Comparison of ENCODE assay signal across 17 cellular contexts in the genomic region with DNA sequence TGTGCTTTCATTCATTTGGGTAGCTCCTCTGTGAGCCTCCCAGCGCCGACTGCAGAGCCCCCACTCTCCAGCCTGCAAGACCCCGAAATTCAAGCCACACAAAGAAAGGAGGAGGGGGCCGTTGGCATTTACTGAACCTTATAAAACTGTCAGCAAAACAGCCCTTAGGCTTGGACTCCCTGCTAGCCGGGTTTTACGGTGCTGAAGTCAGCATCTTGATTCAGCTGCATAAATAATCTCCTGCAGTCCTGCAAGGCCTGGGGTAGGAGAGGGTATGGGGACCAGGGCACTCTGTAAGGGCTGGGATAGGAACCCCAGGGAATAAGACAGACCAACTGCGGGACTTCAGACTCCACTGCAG.
A peak's percentile ranks its signal among the peaks of the same experiment; 100 is the strongest.
DNase-seq lines count a peak whose midpoint lies in the region; ATAC-seq lines count a peak whose summit lies in the region.
"Had no signal": no experiment of that assay in that cellular context is flagged by ENCODE, and none has a peak within 500 bp of the region (broad histone marks: within the 10 kb centered on the region; RNA-seq: fewer than 3 reads in every experiment).

No MANE protein-coding gene starts in this region.

- H3K9me3 ChIP-seq in iPS-20b (ENCODE audit: insufficient read depth, low read depth, low read length) (no peaks in the 10 kb centered on the region), skeletal muscle satellite cell (replicated peaks; ENCODE audit: low read length) (no peaks in the 10 kb centered on the region)
- H3K9me3 ChIP-seq: transverse colon had no signal

- no peaks in the 10 kb centered on the region for H3K36me3 ChIP-seq in iPS-20b (ENCODE audit: insufficient read depth, low read depth, low read length)
- no peaks in the 10 kb centered on the region for H3K36me3 ChIP-seq in skeletal muscle satellite cell (ENCODE audit: insufficient read depth, low read length)
- H3K36me3 ChIP-seq: transverse colon had no signal

- H3K27ac ChIP-seq in iPS-20b (ENCODE audit: low read length), result no peak overlapping the region
- H3K27ac ChIP-seq: transverse colon had no signal

- peaks cover 41% of the 10 kb centered on the region for H3K4me1 ChIP-seq in iPS-20b (ENCODE audit: insufficient read depth, low read length)
- H3K4me1 ChIP-seq in skeletal muscle satellite cell (ENCODE audit: control insufficient read depth, insufficient read depth, low read length), result peaks cover 25% of the 10 kb centered on the region

- peaks cover 32% of the 10 kb centered on the region for H3K27me3 Mint-ChIP-seq in activated CD4-positive, alpha-beta memory T cell treated with anti-CD3 and anti-CD28 coated beads, Interleukin-2, amount 10 ng/mL, durations not matched to agents 7 days and 5 days
- peaks cover 25% of the 10 kb centered on the region for H3K27me3 Mint-ChIP-seq in activated CD4-positive, alpha-beta memory T cell treated with anti-CD3 and anti-CD28 coated beads for 36 hours

- peak overlapping the region; percentile 30; the same call in 1 of the 2 replicates for H3K9ac ChIP-seq in iPS-20b (ENCODE audit: low read depth, low read length)
- no peak overlapping the region for H3K9ac ChIP-seq in skeletal muscle satellite cell (ENCODE audit: low read depth, low read length)

- no peak for DNase-seq in activated CD4-positive, alpha-beta memory T cell treated with anti-CD3 and anti-CD28 coated beads, Interleukin-2, amount 10 ng/mL, durations not matched to agents 7 days and 5 days
- no peak for DNase-seq in activated CD4-positive, alpha-beta memory T cell treated with anti-CD3 and anti-CD28 coated beads for 36 hours
- peak; percentile 45 for DNase-seq in astrocyte of the hippocampus (ENCODE audit: low read depth, low spot score)
- DNase-seq in NCI-H1436 (lab: John Stamatoyannopoulos, UW), result no peak
- DNase-seq in GM19238 (ENCODE audit: insufficient read length, low spot score), result no peak
- DNase-seq: DMS153; effector CD8-positive, alpha-beta T cell; hippocampal formation; NCI-H2081; small intestine; T-helper 9 cell; transverse colon had no signal

- peak overlapping the region; percentile 73 for H3K4me2 ChIP-seq in skeletal muscle satellite cell (ENCODE audit: low read length)

- POLR2A ChIA-PET in activated CD4-positive, alpha-beta memory T cell treated with anti-CD3 and anti-CD28 coated beads, Interleukin-2, amount 10 ng/mL, durations not matched to agents 7 days and 5 days (lab: Charles Lee), result no interaction called here
- POLR2A ChIA-PET in activated CD4-positive, alpha-beta memory T cell treated with anti-CD3 and anti-CD28 coated beads for 36 hours (lab: Charles Lee), result no interaction called here

- no peaks in the 10 kb centered on the region for H3K36me3 Mint-ChIP-seq in activated CD4-positive, alpha-beta memory T cell treated with anti-CD3 and anti-CD28 coated beads, Interleukin-2, amount 10 ng/mL, durations not matched to agents 7 days and 5 days (ENCODE audit: low read depth)
- H3K36me3 Mint-ChIP-seq in activated CD4-positive, alpha-beta memory T cell treated with anti-CD3 and anti-CD28 coated beads for 36 hours, result no peaks in the 10 kb centered on the region

- CTCF ChIA-PET in activated CD4-positive, alpha-beta memory T cell treated with anti-CD3 and anti-CD28 coated beads, Interleukin-2, amount 10 ng/mL, durations not matched to agents 7 days and 5 days (lab: Charles Lee), result no interaction called here
- CTCF ChIA-PET in activated CD4-positive, alpha-beta memory T cell treated with anti-CD3 and anti-CD28 coated beads for 36 hours (lab: Charles Lee), result no interaction called here

- intact Hi-C loops in activated CD4-positive, alpha-beta memory T cell treated with anti-CD3 and anti-CD28 coated beads for 36 hours (cut with micrococcal nuclease), result no loop called here

- no peak for ATAC-seq in HG02678 (IDR thresholded peaks at IDR 0.05; ENCODE audit: unreplicated experiment)
- ATAC-seq: GM12878, K562 had no signal

- H3K4me3 ChIP-seq in iPS-20b (ENCODE audit: low read length), result peak overlapping the region; percentile 4; the same call in 1 of the 2 replicates
- peak overlapping the region; percentile 55 for H3K4me3 ChIP-seq in skeletal muscle satellite cell (ENCODE audit: low read length)
- H3K4me3 ChIP-seq: GM12878, K562, transverse colon had no signal

- peaks cover 4% of the 10 kb centered on the region for H3K4me1 Mint-ChIP-seq in activated CD4-positive, alpha-beta memory T cell treated with anti-CD3 and anti-CD28 coated beads, Interleukin-2, amount 10 ng/mL, durations not matched to agents 7 days and 5 days
- peaks cover 3% of the 10 kb centered on the region for H3K4me1 Mint-ChIP-seq in activated CD4-positive, alpha-beta memory T cell treated with anti-CD3 and anti-CD28 coated beads for 36 hours (ENCODE audit: low read depth)

- H3K27ac Mint-ChIP-seq in activated CD4-positive, alpha-beta memory T cell treated with anti-CD3 and anti-CD28 coated beads, Interleukin-2, amount 10 ng/mL, durations not matched to agents 7 days and 5 days, result peak overlapping the region; percentile 3
- no peak overlapping the region for H3K27ac Mint-ChIP-seq in activated CD4-positive, alpha-beta memory T cell treated with anti-CD3 and anti-CD28 coated beads for 36 hours

- H3K4me3 Mint-ChIP-seq in activated CD4-positive, alpha-beta memory T cell treated with anti-CD3 and anti-CD28 coated beads, Interleukin-2, amount 10 ng/mL, durations not matched to agents 7 days and 5 days, result no peak overlapping the region
- H3K4me3 Mint-ChIP-seq in activated CD4-positive, alpha-beta memory T cell treated with anti-CD3 and anti-CD28 coated beads for 36 hours, result no peak overlapping the region

- H3K27me3 ChIP-seq in iPS-20b (ENCODE audit: insufficient read depth, low read length) (no peaks in the 10 kb centered on the region), skeletal muscle satellite cell (ENCODE audit: control insufficient read depth, insufficient read depth, low read length) (no peaks in the 10 kb centered on the region)

- no peaks in the 10 kb centered on the region for H3K9me3 Mint-ChIP-seq in activated CD4-positive, alpha-beta memory T cell treated with anti-CD3 and anti-CD28 coated beads, Interleukin-2, amount 10 ng/mL, durations not matched to agents 7 days and 5 days
- H3K9me3 Mint-ChIP-seq in activated CD4-positive, alpha-beta memory T cell treated with anti-CD3 and anti-CD28 coated beads for 36 hours, result no peaks in the 10 kb centered on the region
